In genomic region chr12:25155031-25155576, GRCh38 we compare ENCODE assay signal across 8 cellular contexts. TPM values are rescaled to one million over a fixed set of nuclear protein-coding genes. Genes with fewer than 3 reads are reported as not detected.
DNase-seq lines count a peak whose midpoint lies in the region; ATAC-seq and TF ChIP-seq lines count a peak whose summit lies in the region.

No MANE protein-coding gene starts in this region.

- peak; percentile 47 for ATAC-seq in GM21447 (IDR thresholded peaks at IDR 0.05; ENCODE audit: unreplicated experiment)
- ATAC-seq in esophagus mucosa = no peak

- H3K4me3 ChIP-seq in WI38 (ENCODE audit: low read depth, low read length) = no peak overlapping the region

- DNase-seq in NCI-H510A treated with DMSO at 0.1 percent for 48 hours (lab: John Stamatoyannopoulos, UW) (peak; percentile 33), NCI-H510A (lab: John Stamatoyannopoulos, UW) (no peak), Kasumi-1 (lab: John Stamatoyannopoulos, UW) (peak; percentile 61 to 66), inferior parietal cortex (ENCODE audit: extremely low spot score) (peak; percentile 51), HK-2 (ENCODE audit: unreplicated experiment) (no peak)

- peak; percentile 12; the same call in 1 of the 2 replicates for TF ChIP-seq CTCF in WI38 (IDR thresholded peaks at IDR 0.05; ENCODE audit: low read depth, low read length)

RNA-seq across cellular contexts. Expression of gene DNAI7, which starts 39.9 kb away (rescaled TPM):
- total RNA-seq in esophagus mucosa = not detected

RNA-seq across cellular contexts. Expression of gene ETFRF1, which starts 39.9 kb away (rescaled TPM):
- 13.1 TPM for total RNA-seq in esophagus mucosa

Comparison
In these comparisons a context has a peak if more than half of its experiments do, and no peak if none do; other contexts are left out.
1. DNase-seq: peak in NCI-H510A treated with DMSO at 0.1 percent for 48 hours (single experiment), Kasumi-1 (2 of 2) and inferior parietal cortex (single experiment); none in NCI-H510A (single experiment) and HK-2 (single experiment).